Comparison of ENCODE assay signal across 8 cellular contexts in genomic region chr16:81752225-81752875, GRCh38. TPM values are rescaled to one million over a fixed set of nuclear protein-coding genes. Genes with fewer than 3 reads are reported as not detected.
DNase-seq lines count a peak whose midpoint lies in the region; ATAC-seq and TF ChIP-seq lines count a peak whose summit lies in the region.

No MANE protein-coding gene starts in this region.

- no TSS peak for BruUV-seq in Caco-2 (replicated peaks; lab: Mats Ljungman, UMichigan)

- no peaks in the 10 kb centered on the region for H3K27me3 ChIP-seq in spleen (replicated peaks in 1 of 7)
- no peaks in the 10 kb centered on the region for H3K27me3 ChIP-seq in Caco-2 (replicated peaks; ENCODE audit: control insufficient read depth, insufficient read depth, low read length)

- intact Hi-C loops in spleen (cut with DNase I; ENCODE audit: low total_unique reads) = no loop called here
- intact Hi-C loops in Caco-2 (cut with micrococcal nuclease; ENCODE audit: unreplicated experiment) = no loop called here

- H3K9me3 Mint-ChIP-seq in Caco-2 (ENCODE audit: unreplicated experiment) = no peaks in the 10 kb centered on the region

- H3K4me1 Mint-ChIP-seq in Caco-2 (ENCODE audit: low read depth, unreplicated experiment) = no peaks in the 10 kb centered on the region

- WGBS in spleen, 5 donors = 4 to 36% (median 20%) methylated on average over 7 to 13 of the region's 13 CpGs

- DNase-seq in NOMO-1 (lab: John Stamatoyannopoulos, UW; ENCODE audit: unreplicated experiment in 2 of 2) (peak; percentile 97 to 98), globus pallidus (ENCODE audit: low spot score) (peak; percentile 62), spleen (peak; percentile 95), foreskin melanocyte (no peak), T-helper 1 cell (no peak), Caco-2 (no peak)

- no peak overlapping the region for H3K27ac Mint-ChIP-seq in Caco-2 (ENCODE audit: unreplicated experiment)

- H3K27me3 Mint-ChIP-seq in Caco-2 (ENCODE audit: insufficient read depth, unreplicated experiment) = no peaks in the 10 kb centered on the region

- no peak for TF ChIP-seq POLR2A in spleen (IDR thresholded peaks at IDR 0.05)

- H3K4me1 ChIP-seq in spleen = peaks cover 13 to 93% (median 46%) of the 10 kb centered on the region in 6 donors
- no peaks in the 10 kb centered on the region for H3K4me1 ChIP-seq in Caco-2

- CTCF ChIA-PET in Caco-2 (lab: Charles Lee) = no interaction called here

- H3K36me3 Mint-ChIP-seq in Caco-2 (ENCODE audit: insufficient read depth, unreplicated experiment) = no peaks in the 10 kb centered on the region

- ATAC-seq in GM18868 (IDR thresholded peaks at IDR 0.05; ENCODE audit: unreplicated experiment) = peak; percentile 93
- ATAC-seq in HG02763 (IDR thresholded peaks at IDR 0.05; ENCODE audit: unreplicated experiment) = peak; percentile 84

- no peaks in the 10 kb centered on the region for H3K9me3 ChIP-seq in spleen
- H3K9me3 ChIP-seq in Caco-2 = no peaks in the 10 kb centered on the region

- POLR2A ChIA-PET in Caco-2 (lab: Charles Lee) = no interaction called here

- TF ChIP-seq CTCF in spleen (IDR thresholded peaks at IDR 0.05 in 8 of 11, conservative IDR thresholded peaks at IDR 0.05 in 3 of 11) (peak in 2 of 11 experiments; percentile 6 to 20), Caco-2 (IDR thresholded peaks at IDR 0.05; ENCODE audit: insufficient read depth in 1 of 2, low read depth in 1 of 2, low read length in 1 of 2, severe bottlenecking in 1 of 2, unreplicated experiment in 1 of 2) (no peak)

- H3K4me3 ChIP-seq in spleen (peak overlapping the region in 1 of 8 donors; percentile 54), Caco-2 (ENCODE audit: low read depth, low read length) (no peak overlapping the region)

- no peak overlapping the region for H3K4me3 Mint-ChIP-seq in Caco-2 (ENCODE audit: unreplicated experiment)

- H3K36me3 ChIP-seq in spleen = no peaks in the 10 kb centered on the region
- H3K36me3 ChIP-seq in Caco-2 (ENCODE audit: control insufficient read depth, insufficient read depth, low read length) = no peaks in the 10 kb centered on the region

- peak overlapping the region; percentile 71 to 94 (median 88) for H3K27ac ChIP-seq in spleen

RNA-seq across cellular contexts. Expression of gene PLCG2, which starts 26.7 kb away (rescaled TPM):
- total RNA-seq in spleen (100 to 1,000 TPM; 111 to 277 (median 161) TPM), Caco-2 (2022) (10.3 and 14.4 TPM in 2 replicates)
- 10 to 100 TPM; 57.1 to 83.2 (median 61.9) TPM for polyA plus RNA-seq in spleen

Comparison
In these comparisons a context has a peak if more than half of its experiments do, and no peak if none do; other contexts are left out.
1. DNase-seq: peak in NOMO-1 (2 of 2), globus pallidus (single experiment) and spleen (single experiment); none in foreskin melanocyte (single experiment), T-helper 1 cell (0 of 5) and Caco-2 (0 of 2).